Comparison of ENCODE assay signal across 21 cellular contexts in genomic region chr18:25210622-25211021, GRCh38.
"Had no signal": no experiment of that assay in that cellular context is flagged by ENCODE, and none has a peak within 500 bp of the region (broad histone marks: within the 10 kb centered on the region; RNA-seq: fewer than 3 reads in every experiment).

No MANE protein-coding gene starts in this region.

- H3K27me3 ChIP-seq: MG63 had no signal

- DNase-seq: IMR-90, Karpas-422, KG1, MG63, NCI-H1092, NCI-H1105 treated with DMSO at 0.1 percent for 48 hours, NCI-H1417 treated with DMSO at 0.1 percent for 48 hours, NCI-H146, NCI-H1694 treated with DMSO at 0.1 percent for 48 hours, NCI-H1930, NCI-H2081, NCI-H2107, NCI-H2227 treated with DMSO at 0.1 percent for 48 hours, NCI-H524, NCI-H526 treated with DMSO at 0.1 percent for 48 hours, NCI-H774, SIG-M5, SK-N-SH had no signal

- ATAC-seq: HepG2, Panc1 had no signal

- H3K4me3 ChIP-seq: MG63 had no signal

- H3K9me3 ChIP-seq: MG63, SK-N-SH had no signal

- H3K27ac ChIP-seq: RWPE1 had no signal

- FAIRE-seq: HepG2 had no signal

- H3K36me3 ChIP-seq: MG63 had no signal
